9 cellular contexts compared by ENCODE assay signal in genomic region chr9:121073038-121073437, GRCh38. TPM values are rescaled to one million over a fixed set of nuclear protein-coding genes. Genes with fewer than 3 reads are reported as not detected.
DNase-seq lines count a peak whose midpoint lies in the region; TF ChIP-seq lines count a peak whose summit lies in the region.
"Had no signal": no experiment of that assay in that cellular context is flagged by ENCODE, and none has a peak within 500 bp of the region (broad histone marks: within the 10 kb centered on the region; RNA-seq: fewer than 3 reads in every experiment).

No MANE protein-coding gene starts in this region.

- peak overlapping the region; percentile 85 for H3K4me3 ChIP-seq in OCI-LY7 (ENCODE audit: low read depth, low read length, poor library complexity, severe bottlenecking)
- peak overlapping the region in 1 of 4 donors; percentile 86 for H3K4me3 ChIP-seq in esophagus squamous epithelium
- peak overlapping the region in 3 of 7 experiments; percentile 28 to 74 (median 70) for H3K4me3 ChIP-seq in skin epidermis
- no peak overlapping the region for H3K4me3 ChIP-seq in WERI-Rb-1 (ENCODE audit: low read depth, low read length)

- TF ChIP-seq POLR2A in esophagus squamous epithelium (IDR thresholded peaks at IDR 0.05) = no peak

- POLR2A ChIA-PET in OCI-LY7 (lab: Charles Lee) = interaction anchor here (0.7 to 2.4 kb wide), 6 partner anchors 26 to 317 kb away, joined by 3 to 10 read pairs (median 4); no protein-coding TSS in a partner anchor

- peaks cover 41% of the 10 kb centered on the region for H3K79me2 ChIP-seq in OCI-LY7 (ENCODE audit: insufficient read depth, low read depth, low read length)

- no TSS peak for BruUV-seq in OCI-LY7 (replicated peaks; lab: Mats Ljungman, UMichigan)

- H2AFZ ChIP-seq in OCI-LY7 (ENCODE audit: low read length) = peak overlapping the region; percentile 37; the same call in 1 of the 2 replicates

- H3K27me3 ChIP-seq in esophagus squamous epithelium = no peaks in the 10 kb centered on the region
- no peaks in the 10 kb centered on the region for H3K27me3 ChIP-seq in WERI-Rb-1 (ENCODE audit: insufficient read depth, low read depth, severe bottlenecking)

- H3K9me3 ChIP-seq in OCI-LY7 (ENCODE audit: low read length) (peaks cover 27% of the 10 kb centered on the region), esophagus squamous epithelium (no peaks in the 10 kb centered on the region), WERI-Rb-1 (ENCODE audit: severe bottlenecking) (peaks cover 4% of the 10 kb centered on the region)

- peak overlapping the region; percentile 84 for H3K4me2 ChIP-seq in OCI-LY7 (ENCODE audit: low read length)

- no peaks in the 10 kb centered on the region; the same call in 1 of the 2 replicates for H4K20me1 ChIP-seq in OCI-LY7 (ENCODE audit: insufficient read depth, low read length)

- peak; percentile 27 for DNase-seq in DMS 273 (lab: John Stamatoyannopoulos, UW; ENCODE audit: unreplicated experiment)
- no peak for DNase-seq in DMS 273 treated with DMSO at 0.1 percent for 48 hours (lab: John Stamatoyannopoulos, UW)
- peak; percentile 56 for DNase-seq in OCI-LY7 (ENCODE audit: low spot score)
- DNase-seq in esophagus squamous epithelium (lab: John Stamatoyannopoulos, UW) = no peak
- no peak for DNase-seq in WERI-Rb-1
- no peak for DNase-seq in OCI-M2 (lab: John Stamatoyannopoulos, UW; ENCODE audit: unreplicated experiment)
- DNase-seq in HuH-7.5 (ENCODE audit: low spot score) = no peak
- DNase-seq: ACHN had no signal

- peak overlapping the region; percentile 99 for H3K27ac ChIP-seq in OCI-LY7 (ENCODE audit: low read depth, low read length, poor library complexity, severe bottlenecking)
- H3K27ac ChIP-seq in esophagus squamous epithelium = peak overlapping the region in 3 of 4 donors; percentile 50 to 93 (median 87)
- peak overlapping the region in 16 of 21 experiments; percentile 62 to 95 (median 90) for H3K27ac ChIP-seq in skin epidermis
- H3K27ac ChIP-seq in WERI-Rb-1 = no peak overlapping the region

- CTCF ChIA-PET in OCI-LY7 (lab: Charles Lee; ENCODE audit: unreplicated experiment) = no interaction called here

- TF ChIP-seq CTCF in OCI-LY7 (conservative IDR thresholded peaks at IDR 0.05; ENCODE audit: low read length) (no peak), esophagus squamous epithelium (IDR thresholded peaks at IDR 0.05) (no peak), WERI-Rb-1 (IDR thresholded peaks at IDR 0.05; ENCODE audit: low read depth, low read length) (no peak)

- 20 to 32% methylated on average over 4 of the region's 4 CpGs for WGBS in esophagus squamous epithelium, 2 donors

- H3K4me1 ChIP-seq in OCI-LY7 (ENCODE audit: insufficient read depth, low read length, poor library complexity, severe bottlenecking) (peaks cover 70% of the 10 kb centered on the region), esophagus squamous epithelium (peaks cover 12 to 43% (median 21%) of the 10 kb centered on the region in 3 donors)

- intact Hi-C loops in OCI-LY7 (cut with micrococcal nuclease; ENCODE audit: unreplicated experiment) = loop anchor here (2.0 to 10.0 kb wide), 6 partner anchors 91 to 872 kb away; partner anchors contain the start of genes PHF19 and RAB14
- intact Hi-C loops in esophagus squamous epithelium (cut with DNase I) = no loop called here

- H3K9me2 ChIP-seq in OCI-LY7 (ENCODE audit: insufficient read depth, low read length) = no peaks in the 10 kb centered on the region

- peaks cover 34% of the 10 kb centered on the region for H3K36me3 ChIP-seq in OCI-LY7 (ENCODE audit: insufficient read depth, low read length)
- H3K36me3 ChIP-seq in esophagus squamous epithelium = no peaks in the 10 kb centered on the region
- H3K36me3 ChIP-seq in WERI-Rb-1 = peaks cover 5% of the 10 kb centered on the region; the same call in 1 of the 2 replicates

RNA-seq across cellular contexts. Expression of gene CNTRL, which starts 1.7 kb away (rescaled TPM):
- total RNA-seq in OCI-LY7 (2014; rRNA removed; shearing (Covaris generic)) = 81.4 and 94.9 TPM in 2 replicates
- total RNA-seq in OCI-LY7 (2022) = 113 and 138 TPM in 2 replicates
- total RNA-seq in esophagus squamous epithelium = 10 to 100 TPM in 1 of 4 donors, 1 to 10 TPM in 3; 7.2 to 15.3 (median 8.0) TPM

RNA-seq across cellular contexts. Expression of gene C5, which starts 23.0 kb away (rescaled TPM):
- 2.7 and 3.8 TPM in 2 replicates for total RNA-seq in OCI-LY7 (2014; rRNA removed; shearing (Covaris generic))
- total RNA-seq in OCI-LY7 (2022) (7.9 and 10.2 TPM in 2 replicates), esophagus squamous epithelium (1 to 10 TPM in 3 of 4 donors, under 1 TPM in 1; 0.83 to 5.1 (median 1.6) TPM)

Comparison
In these comparisons a context has a peak if more than half of its experiments do, and no peak if none do; other contexts are left out.
1. DNase-seq: peak in DMS 273 (single experiment) and OCI-LY7 (single experiment); none in DMS 273 treated with DMSO at 0.1 percent for 48 hours (single experiment), esophagus squamous epithelium (single experiment), WERI-Rb-1 (single experiment), OCI-M2 (single experiment) and HuH-7.5 (single experiment).
2. RNA of gene CNTRL, which starts 1.7 kb away (total RNA-seq): 81.4 to 138 TPM in OCI-LY7; 7.2 to 15.3 TPM in esophagus squamous epithelium; every median in the first group is over 4 times any median in the second.